ENCODE assay signal across 1 cellular context in genomic region chr6:1945235-1945832, GRCh38.
TF ChIP-seq lines count a peak whose summit lies in the region.

No MANE protein-coding gene starts in this region.

TF ChIP-seq in GM23338, 12 proteins besides CTCF, POLR2A, EP300 and RAD21 (continued from another document):
- no peak for TF ChIP-seq REST (IDR thresholded peaks at IDR 0.05; ENCODE audit: unreplicated experiment)
